In genomic region chr17:34980681-34981537, GRCh38 we compare ENCODE assay signal across 8 cellular contexts. TPM values are rescaled to one million over a fixed set of nuclear protein-coding genes. Genes with fewer than 3 reads are reported as not detected.
DNase-seq lines count a peak whose midpoint lies in the region; ATAC-seq and TF ChIP-seq lines count a peak whose summit lies in the region.

No MANE protein-coding gene starts in this region.

- peak overlapping the region; percentile 79 for H3K4me3 ChIP-seq in GM12864 (ENCODE audit: low read depth, low read length)
- peak overlapping the region; percentile 68 to 80 for H3K4me3 ChIP-seq in HCT116 (replicated peaks in 1 of 2; ENCODE audit: low read depth in 1 of 2, low read length in 2 of 2)
- peak overlapping the region; percentile 73 for H3K4me3 ChIP-seq in MM.1S (ENCODE audit: low read length)
- peak overlapping the region; percentile 41 for H3K4me3 ChIP-seq in hepatocyte
- H3K4me3 ChIP-seq in retinal pigment epithelial cell (ENCODE audit: low read length), result peak overlapping the region; percentile 73

- H3K36me3 ChIP-seq in HCT116 (ENCODE audit: control insufficient read depth in 1 of 2, insufficient read depth in 2 of 2, low read length in 2 of 2) (peaks cover 2% of the 10 kb centered on the region in 2 experiments; a peak in 1 of 4 replicates), MM.1S (replicated peaks; ENCODE audit: insufficient read depth, low read length) (no peaks in the 10 kb centered on the region; the same call in 1 of the 2 replicates), hepatocyte (replicated peaks; ENCODE audit: insufficient read depth, low read depth) (no peaks in the 10 kb centered on the region)

- peaks cover 30% of the 10 kb centered on the region for H3K79me2 ChIP-seq in HCT116 (ENCODE audit: insufficient read depth, low read length)
- peaks cover 46% of the 10 kb centered on the region for H3K79me2 ChIP-seq in MM.1S (ENCODE audit: low read length)
- H3K79me2 ChIP-seq in hepatocyte, result peaks cover 34% of the 10 kb centered on the region

- H3K27me3 ChIP-seq in HCT116 (ENCODE audit: insufficient read depth, low read length), result no peaks in the 10 kb centered on the region
- H3K27me3 ChIP-seq in MM.1S (replicated peaks; ENCODE audit: insufficient read depth, low read length), result no peaks in the 10 kb centered on the region
- no peaks in the 10 kb centered on the region for H3K27me3 ChIP-seq in hepatocyte

- no peaks in the 10 kb centered on the region for H4K20me1 ChIP-seq in HCT116 (ENCODE audit: insufficient read depth)
- H4K20me1 ChIP-seq in MM.1S (ENCODE audit: insufficient read depth, low read length), result no peaks in the 10 kb centered on the region
- H4K20me1 ChIP-seq in hepatocyte (ENCODE audit: insufficient read depth, poor library complexity, severe bottlenecking), result no peaks in the 10 kb centered on the region

- H3K4me2 ChIP-seq in HCT116 (ENCODE audit: low read length), result peak overlapping the region; percentile 90
- H3K4me2 ChIP-seq in MM.1S (ENCODE audit: low read depth, low read length), result peak overlapping the region; percentile 87
- H3K4me2 ChIP-seq in hepatocyte, result peak overlapping the region; percentile 87

- H3K27ac ChIP-seq in HCT116 (ENCODE audit: low read depth, low read length) (peak overlapping the region; percentile 87), MM.1S (ENCODE audit: low read length) (peak overlapping the region; percentile 88), hepatocyte (peak overlapping the region; percentile 100)

- DNase-seq in GM12864 (ENCODE audit: low read depth) (peak; percentile 69), HCT116 (ENCODE audit: low read depth, low spot score) (peak; percentile 56), MM.1S (peak; percentile 88), SW480 (ENCODE audit: low spot score) (peak; percentile 90), anterior cingulate cortex (lab: John Stamatoyannopoulos, UW) (peak in 52 of 58 donors; percentile 17 to 93 (median 79)), hepatocyte (ENCODE audit: low spot score) (peak; percentile 87), retinal pigment epithelial cell (ENCODE audit: low read depth) (no peak), NCI-H128 (lab: John Stamatoyannopoulos, UW; ENCODE audit: unreplicated experiment) (no peak)

- POLR2A ChIA-PET in HCT116 (lab: Charles Lee), result interaction anchor here (1.4 to 1.8 kb wide), 2 partner anchors 12 to 15 kb away, joined by 4 to 5 read pairs; no protein-coding TSS in a partner anchor

- CTCF ChIA-PET in HCT116 (lab: Charles Lee), result interaction anchor here (1.2 to 1.4 kb wide), 2 partner anchors 438 to 783 kb away, joined by 3 read pairs; no protein-coding TSS in a partner anchor

- peak; percentile 50 for TF ChIP-seq CTCF in GM12864 (IDR thresholded peaks at IDR 0.05; ENCODE audit: low read depth, low read length, missing control alignments)
- peak; percentile 27 to 38 (median 35); a peak in 5 of 6 replicates for TF ChIP-seq CTCF in HCT116 (IDR thresholded peaks at IDR 0.05 in 2 of 3, conservative IDR thresholded peaks at IDR 0.05 in 1 of 3; ENCODE audit: borderline replicate concordance in 1 of 3, insufficient read depth in 1 of 3, low read depth in 2 of 3, low read length in 2 of 3)
- TF ChIP-seq CTCF in MM.1S (IDR thresholded peaks at IDR 0.05; ENCODE audit: low read length), result peak; percentile 55
- TF ChIP-seq CTCF in hepatocyte (IDR thresholded peaks at IDR 0.05; ENCODE audit: poor library complexity), result peak; percentile 37
- TF ChIP-seq CTCF in retinal pigment epithelial cell (conservative IDR thresholded peaks at IDR 0.05; ENCODE audit: low read depth, low read length), result peak; percentile 41

- H3K9me2 ChIP-seq in HCT116 (ENCODE audit: insufficient read depth), result no peaks in the 10 kb centered on the region
- no peaks in the 10 kb centered on the region for H3K9me2 ChIP-seq in MM.1S (replicated peaks; ENCODE audit: insufficient read depth, low read length)
- no peaks in the 10 kb centered on the region for H3K9me2 ChIP-seq in hepatocyte (replicated peaks; ENCODE audit: insufficient read depth)

- H3K4me1 ChIP-seq in HCT116 (ENCODE audit: control insufficient read depth in 1 of 2, insufficient read depth in 2 of 2, low read length in 2 of 2) (peaks cover 9 to 19% of the 10 kb centered on the region in 2 experiments; a peak in 3 of 4 replicates), MM.1S (ENCODE audit: low read length) (0 out of 2 replicates have a peak, but pooled peaks cover 11% of the 10 kb centered on the region), hepatocyte (ENCODE audit: insufficient read depth) (peaks cover 15% of the 10 kb centered on the region)

- peaks cover 5% of the 10 kb centered on the region; the same call in 1 of the 2 replicates for H3F3A ChIP-seq in MM.1S (ENCODE audit: insufficient read depth, low read length)

- no TSS peak for BruUV-seq in HCT116 (replicated peaks; lab: Mats Ljungman, UMichigan)

- no peaks in the 10 kb centered on the region for H3K9me3 ChIP-seq in HCT116 (ENCODE audit: control insufficient read depth in 1 of 2, insufficient read depth in 1 of 2, low read depth in 1 of 2, low read length in 2 of 2)
- H3K9me3 ChIP-seq in MM.1S (replicated peaks; ENCODE audit: insufficient read depth, low read length), result no peaks in the 10 kb centered on the region
- H3K9me3 ChIP-seq in hepatocyte (ENCODE audit: low read depth), result no peaks in the 10 kb centered on the region

- intact Hi-C loops in HCT116 (cut with micrococcal nuclease), result loop anchor here (5.0 kb wide), 2 partner anchors 136 to 261 kb away; partner anchors contain the start of genes RAD51D and SLFN5

- under 1% methylated on average over 47 of the region's 69 CpGs for WGBS in hepatocyte (ENCODE audit: low lambda C conversion rate, missing lambda C conversion rate)

- TF ChIP-seq POLR2A in HCT116 (IDR thresholded peaks at IDR 0.05; ENCODE audit: borderline replicate concordance, extremely low read depth, insufficient read depth, insufficient read length), result no peak

- no peak overlapping the region for H2AFZ ChIP-seq in HCT116 (ENCODE audit: low read depth, low read length, poor library complexity, severe bottlenecking)
- peak overlapping the region; percentile 75 for H2AFZ ChIP-seq in MM.1S (ENCODE audit: low read length)
- H2AFZ ChIP-seq in hepatocyte, result peak overlapping the region; percentile 83

- peak; percentile 40 for TF ChIP-seq RAD21 in HCT116 (IDR thresholded peaks at IDR 0.05; ENCODE audit: low read depth)

- RAD21 ChIA-PET in HCT116 (lab: Charles Lee; ENCODE audit: low non-redundant PET in 1 of 2, low total read pairs in 2 of 2, uncharacterized antibody in 2 of 2, unreplicated experiment in 2 of 2), result no interaction called here

- H3K9ac ChIP-seq in HCT116 (ENCODE audit: low read length) (peak overlapping the region; percentile 93), MM.1S (ENCODE audit: low read length) (peak overlapping the region; percentile 98)

- peak; percentile 88 for ATAC-seq in HCT116

TF ChIP-seq in HCT116, 20 proteins besides CTCF, POLR2A, EP300 and RAD21:
- no peak for TF ChIP-seq FOSL1 (IDR thresholded peaks at IDR 0.05; ENCODE audit: low read depth)
- TF ChIP-seq SIN3A (IDR thresholded peaks at IDR 0.05; ENCODE audit: low read depth), result 0 out of 2 replicates have a peak, but pooled peaks have one; percentile 24
- peak; percentile 94 for TF ChIP-seq ZFX (IDR thresholded peaks at IDR 0.05)
- TF ChIP-seq MAX (IDR thresholded peaks at IDR 0.05), result peak; percentile 70
- TF ChIP-seq POLR2AphosphoS5 (IDR thresholded peaks at IDR 0.05; ENCODE audit: low read depth, low read length), result peak; percentile 18; the same call in 1 of the 2 replicates

RNA-seq across cellular contexts. Expression of gene LIG3, which starts 0.6 kb away (rescaled TPM):
- total RNA-seq in HCT116 (2021; ENCODE audit: unreplicated experiment) (49.4 TPM), hepatocyte (29.4 and 31.6 TPM in 2 replicates)
- polyA plus RNA-seq in HCT116 (2012), result 26.2 and 28.8 TPM in 2 replicates
- 15.7 and 18.0 TPM in 2 replicates for polyA plus RNA-seq in hepatocyte

RNA-seq across cellular contexts. Expression of gene ZNF830, which starts 19.6 kb away (rescaled TPM):
- 11.1 TPM for total RNA-seq in HCT116 (2021; ENCODE audit: unreplicated experiment)
- 6.4 and 8.4 TPM in 2 replicates for polyA plus RNA-seq in HCT116 (2012)
- total RNA-seq in hepatocyte, result 11.0 and 16.3 TPM in 2 replicates
- polyA plus RNA-seq in hepatocyte, result 9.9 and 11.8 TPM in 2 replicates

RNA-seq across cellular contexts. Expression of gene CCT6B, which starts 19.6 kb away (rescaled TPM):
- total RNA-seq in HCT116 (2021; ENCODE audit: unreplicated experiment) (1.1 TPM), hepatocyte (0.76 and 2.6 TPM in 2 replicates)
- 1.1 TPM in 2 replicates for polyA plus RNA-seq in HCT116 (2012)
- polyA plus RNA-seq in hepatocyte, result 1.7 and 2.4 TPM in 2 replicates

Comparison
In these comparisons a context has a peak if more than half of its experiments do, and no peak if none do; other contexts are left out.
1. DNase-seq: peak in GM12864 (single experiment), HCT116 (single experiment), MM.1S (single experiment), SW480 (single experiment), anterior cingulate cortex (52 of 58) and hepatocyte (single experiment); none in retinal pigment epithelial cell (single experiment) and NCI-H128 (single experiment).
2. Peak in every context shown above with its lines, with median percentiles within 50 percentile points of each other: H3K4me3 ChIP-seq, CTCF ChIP-seq, H3K27ac ChIP-seq and H3K4me2 ChIP-seq.